Comparison of ENCODE assay signal across 8 cellular contexts in the genomic region with DNA sequence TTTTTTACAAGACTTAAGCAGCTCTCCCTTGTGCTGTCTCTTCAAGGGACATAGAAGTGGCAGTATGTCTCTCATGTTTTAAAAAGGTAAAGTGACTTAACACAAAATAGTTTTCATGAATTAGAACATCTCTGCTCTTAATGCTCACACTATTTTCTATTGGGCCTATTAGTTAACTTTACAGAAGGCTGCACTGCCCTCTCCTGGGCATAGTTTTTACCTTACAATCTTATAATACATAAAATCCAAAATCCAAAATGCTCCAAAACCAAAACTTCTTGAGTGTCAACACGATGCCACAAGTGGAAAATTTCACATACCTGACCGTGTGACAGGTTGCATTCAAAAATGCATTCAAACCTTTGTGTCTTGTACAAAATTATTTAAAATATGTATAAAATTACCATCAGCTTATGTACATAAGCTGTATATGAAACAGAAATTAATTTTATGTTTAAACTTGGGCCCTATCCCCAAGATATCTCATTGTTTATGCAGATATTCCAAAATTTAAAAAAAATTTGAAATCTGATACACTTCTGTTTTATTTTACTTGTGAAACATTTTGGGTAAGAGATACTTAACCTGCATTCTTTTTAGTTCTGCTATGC. TPM values are rescaled to one million over a fixed set of nuclear protein-coding genes. Genes with fewer than 3 reads are reported as not detected.
DNase-seq lines count a peak whose midpoint lies in the region; ATAC-seq and TF ChIP-seq lines count a peak whose summit lies in the region.

No MANE protein-coding gene starts in this region.

- H3K36me3 ChIP-seq in HAP-1 (replicated peaks) (no peaks in the 10 kb centered on the region), osteoblast (ENCODE audit: insufficient read depth, low read length) (peaks cover 6% of the 10 kb centered on the region)

- no peak overlapping the region for H3K27ac ChIP-seq in osteoblast (ENCODE audit: low read depth, low read length)

- in situ Hi-C loops in HAP-1 (cut with MboI; ENCODE audit: low sequenced_read_pairs): loop anchor here (5.0 kb wide), 1 partner anchor 59 kb away; no protein-coding TSS in a partner anchor

- H4K20me1 ChIP-seq in osteoblast (ENCODE audit: insufficient read depth, low read length): no peaks in the 10 kb centered on the region

- H3K4me1 Mint-ChIP-seq in activated CD8-positive, alpha-beta T cell treated with anti-CD3 and anti-CD28 coated beads, Interleukin-2, amount 10 ng/mL, durations not matched to agents 7 days and 5 days (ENCODE audit: low read depth): peaks cover 37% of the 10 kb centered on the region

- H3K4me3 ChIP-seq in HAP-1 (no peak overlapping the region), osteoblast (ENCODE audit: insufficient read depth, low read length) (no peak overlapping the region)

- POLR2A ChIA-PET in activated CD8-positive, alpha-beta T cell treated with anti-CD3 and anti-CD28 coated beads, Interleukin-2, amount 10 ng/mL, durations not matched to agents 7 days and 5 days (lab: Charles Lee): interaction anchor here (1.3 to 1.4 kb wide), 2 partner anchors 25 to 49 kb away, joined by 3 to 5 read pairs; no protein-coding TSS in a partner anchor

- no peak overlapping the region for H3K27ac Mint-ChIP-seq in activated CD8-positive, alpha-beta T cell treated with anti-CD3 and anti-CD28 coated beads, Interleukin-2, amount 10 ng/mL, durations not matched to agents 7 days and 5 days

- H3K79me2 ChIP-seq in osteoblast (ENCODE audit: insufficient read depth, low read length): peaks cover 20% of the 10 kb centered on the region

- H3K36me3 Mint-ChIP-seq in activated CD8-positive, alpha-beta T cell treated with anti-CD3 and anti-CD28 coated beads, Interleukin-2, amount 10 ng/mL, durations not matched to agents 7 days and 5 days (ENCODE audit: low read depth): peaks cover 30% of the 10 kb centered on the region

- H2AFZ ChIP-seq in osteoblast (ENCODE audit: low read length): no peak overlapping the region

- no peak overlapping the region for H3K4me3 Mint-ChIP-seq in activated CD8-positive, alpha-beta T cell treated with anti-CD3 and anti-CD28 coated beads, Interleukin-2, amount 10 ng/mL, durations not matched to agents 7 days and 5 days

- CTCF ChIA-PET in activated CD8-positive, alpha-beta T cell treated with anti-CD3 and anti-CD28 coated beads, Interleukin-2, amount 10 ng/mL, durations not matched to agents 7 days and 5 days (lab: Charles Lee): interaction anchor here (0.7 to 10.0 kb wide), 37 partner anchors 10 to 355 kb away, joined by 3 to 212 read pairs (median 6); a partner anchor contains a TSS

- no peaks in the 10 kb centered on the region for H3K27me3 ChIP-seq in HAP-1 (ENCODE audit: low read depth)
- H3K27me3 ChIP-seq in osteoblast (ENCODE audit: insufficient read depth, low read length): no peaks in the 10 kb centered on the region

- H3K4me1 ChIP-seq in HAP-1 (peaks cover 17% of the 10 kb centered on the region), osteoblast (ENCODE audit: insufficient read depth, low read length) (peaks cover 22% of the 10 kb centered on the region)

- no peak for ATAC-seq in activated CD8-positive, alpha-beta T cell treated with anti-CD3 and anti-CD28 coated beads, Interleukin-2, amount 10 ng/mL, durations not matched to agents 7 days and 5 days
- ATAC-seq in HG02571 (IDR thresholded peaks at IDR 0.05; ENCODE audit: unreplicated experiment): no peak

- H3K9me3 ChIP-seq in HAP-1 (no peaks in the 10 kb centered on the region), osteoblast (ENCODE audit: low read depth, low read length) (no peaks in the 10 kb centered on the region)

- no peaks in the 10 kb centered on the region for H3K9me3 Mint-ChIP-seq in activated CD8-positive, alpha-beta T cell treated with anti-CD3 and anti-CD28 coated beads, Interleukin-2, amount 10 ng/mL, durations not matched to agents 7 days and 5 days (ENCODE audit: insufficient read depth)

- peak; percentile 74 for DNase-seq in DMS 273 (lab: John Stamatoyannopoulos, UW; ENCODE audit: unreplicated experiment)
- no peak for DNase-seq in DMS 273 treated with DMSO at 0.1 percent for 48 hours (lab: John Stamatoyannopoulos, UW)
- DNase-seq in HAP-1 (ENCODE audit: low spot score in 2 of 2): peak; percentile 37 to 50
- DNase-seq in NCI-H345 treated with DMSO at 0.1 percent for 48 hours (lab: John Stamatoyannopoulos, UW; ENCODE audit: unreplicated experiment): peak; percentile 24
- DNase-seq in activated CD8-positive, alpha-beta T cell treated with anti-CD3 and anti-CD28 coated beads, Interleukin-2, amount 10 ng/mL, durations not matched to agents 7 days and 5 days: peak; percentile 67
- DNase-seq in fibroblast of gingiva (ENCODE audit: low read depth): peak; percentile 40
- DNase-seq in osteoblast (ENCODE audit: insufficient read length, low spot score, missing footprints): peak; percentile 32

- H3K27me3 Mint-ChIP-seq in activated CD8-positive, alpha-beta T cell treated with anti-CD3 and anti-CD28 coated beads, Interleukin-2, amount 10 ng/mL, durations not matched to agents 7 days and 5 days (ENCODE audit: low read depth): no peaks in the 10 kb centered on the region

- no peak overlapping the region for H3K4me2 ChIP-seq in osteoblast (ENCODE audit: insufficient read depth, low read length)

- TF ChIP-seq CTCF in osteoblast (IDR thresholded peaks at IDR 0.05; ENCODE audit: extremely low read depth, low read depth, low read length): peak; percentile 57

RNA-seq across cellular contexts. Expression of a gene that starts 25.8 kb away (rescaled TPM):
- total RNA-seq in activated CD8-positive, alpha-beta T cell treated with anti-CD3 and anti-CD28 coated beads, Interleukin-2, amount 10 ng/mL, durations not matched to agents 7 days and 5 days: 100 to 1,000 TPM; 110 to 112 TPM
- total RNA-seq in osteoblast: 99.2 and 124 TPM in 2 replicates
